Comparison of ENCODE assay signal across 16 cellular contexts in genomic region chr6:56904068-56904467, GRCh38. TPM values are rescaled to one million over a fixed set of nuclear protein-coding genes. Genes with fewer than 3 reads are reported as not detected.
"Had no signal": no experiment of that assay in that cellular context is flagged by ENCODE, and none has a peak within 500 bp of the region (broad histone marks: within the 10 kb centered on the region; RNA-seq: fewer than 3 reads in every experiment).

No MANE protein-coding gene starts in this region.

- H3K36me3 ChIP-seq: adrenal gland, ascending aorta, colonic mucosa, left lung, transverse colon, uterus had no signal

- H3K27ac ChIP-seq: adrenal gland, ascending aorta, colonic mucosa, left lung, transverse colon had no signal

- H3K27me3 ChIP-seq: adrenal gland, ascending aorta, colonic mucosa, left lung, transverse colon, uterus had no signal

- DNase-seq: activated B cell treated with CpG ODN at 0.5 μM for 24 hours; activated CD4-positive, alpha-beta T cell treated with anti-CD3 and anti-CD28 coated beads, Interleukin-2, amount 50 U/mL, for 4 hours; activated CD8-positive, alpha-beta memory T cell treated with anti-CD3 and anti-CD28 coated beads for 24 hours; activated CD8-positive, alpha-beta memory T cell treated with anti-CD3 and anti-CD28 coated beads, Interleukin-2, amount 50 U/mL, for 4 hours; activated naive CD4-positive, alpha-beta T cell; colonic mucosa; left lung had no signal

- H3K4me1 ChIP-seq: ascending aorta, colonic mucosa, left lung, uterus had no signal

- ATAC-seq: stimulated activated memory B cell treated with anti-CD40 and anti-IgM and Interleukin-4, amounts not matched to agents 10 μg/mL and 1 μg/mL and 100 μg/mL, for 72 hours had no signal

- H3K9me3 ChIP-seq: adrenal gland, ascending aorta, colonic mucosa, left lung, transverse colon, uterus had no signal

- H3K4me3 ChIP-seq: adrenal gland, ascending aorta, colonic mucosa, left lung, lung, uterus had no signal

RNA-seq across cellular contexts. Expression of gene BEND6, which starts 50.8 kb away (rescaled TPM):
- total RNA-seq: activated B cell treated with CpG ODN at 0.5 μM for 24 hours; activated CD4-positive, alpha-beta T cell treated with anti-CD3 and anti-CD28 coated beads for 36 hours; activated T-helper 2 cell treated with anti-CD3 and anti-CD28 coated beads, Interferon-gamma antibody, Interleukin-2, Interleukin-4, amounts not matched to agents 10 μg/mL and 5 μg/mL and 100 μg/mL, durations not matched to agents 14 hours and 24 hours and 36 hours; naive thymus-derived CD8-positive, alpha-beta T cell had no signal
